1 cellular context compared by ENCODE assay signal in genomic region chr12:124396544-124397398, GRCh38.
TF ChIP-seq lines count a peak whose summit lies in the region.

No MANE protein-coding gene starts in this region.

TF ChIP-seq in IMR-90, 13 proteins besides CTCF, POLR2A, EP300 and RAD21 (continued from another document):
- TF ChIP-seq FOS (IDR thresholded peaks at IDR 0.05; ENCODE audit: low read depth, low read length), result no peak
- TF ChIP-seq MAFK (IDR thresholded peaks at IDR 0.05; ENCODE audit: low read depth, low read length), result no peak
- TF ChIP-seq RCOR1 (IDR thresholded peaks at IDR 0.05; ENCODE audit: insufficient replicate concordance, low read length), result no peak
- TF ChIP-seq ELK1 (IDR thresholded peaks at IDR 0.05; ENCODE audit: borderline replicate concordance, low read depth, low read length), result no peak
